In genomic region chr5:140565780-140566095, GRCh38 we compare ENCODE assay signal across 1 cellular context.
TF ChIP-seq lines count a peak whose summit lies in the region.

No MANE protein-coding gene starts in this region.

TF ChIP-seq in H1, 55 proteins besides CTCF, POLR2A, EP300 and RAD21:
- TF ChIP-seq SRF (IDR thresholded peaks at IDR 0.05; ENCODE audit: low read depth, low read length) (no peak), KDM1A (IDR thresholded peaks at IDR 0.05; ENCODE audit: borderline replicate concordance, low read length) (no peak), CTBP2 (IDR thresholded peaks at IDR 0.05; ENCODE audit: borderline replicate concordance, insufficient read depth, insufficient read length, low read length) (no peak), PHF8 (conservative IDR thresholded peaks at IDR 0.05; ENCODE audit: low read depth, low read length) (no peak), CBX5 (IDR thresholded peaks at IDR 0.05; ENCODE audit: low read depth, low read length) (no peak), KDM5A (IDR thresholded peaks at IDR 0.05; ENCODE audit: low read length) (no peak)
TF ChIP-seq in H1: peak in this region for 0.
